1 cellular context compared by ENCODE assay signal in genomic region chr21:43805275-43805800, GRCh38.
A peak's percentile ranks its signal among the peaks of the same experiment; 100 is the strongest.
TF ChIP-seq lines count a peak whose summit lies in the region.

No MANE protein-coding gene starts in this region.

TF ChIP-seq in GM12878, 131 proteins besides CTCF, POLR2A, EP300 and RAD21 (continued from another document and continues in another):
- TF ChIP-seq, protein P1, sequence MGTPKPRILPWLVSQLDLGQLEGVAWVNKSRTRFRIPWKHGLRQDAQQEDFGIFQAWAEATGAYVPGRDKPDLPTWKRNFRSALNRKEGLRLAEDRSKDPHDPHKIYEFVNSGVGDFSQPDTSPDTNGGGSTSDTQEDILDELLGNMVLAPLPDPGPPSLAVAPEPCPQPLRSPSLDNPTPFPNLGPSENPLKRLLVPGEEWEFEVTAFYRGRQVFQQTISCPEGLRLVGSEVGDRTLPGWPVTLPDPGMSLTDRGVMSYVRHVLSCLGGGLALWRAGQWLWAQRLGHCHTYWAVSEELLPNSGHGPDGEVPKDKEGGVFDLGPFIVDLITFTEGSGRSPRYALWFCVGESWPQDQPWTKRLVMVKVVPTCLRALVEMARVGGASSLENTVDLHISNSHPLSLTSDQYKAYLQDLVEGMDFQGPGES (IDR thresholded peaks at IDR 0.05): no peak
- peak; percentile 37; the same call in 1 of the 2 replicates for TF ChIP-seq TAF1 (IDR thresholded peaks at IDR 0.05; ENCODE audit: borderline replicate concordance, low read depth, low read length)
- TF ChIP-seq RUNX3 (IDR thresholded peaks at IDR 0.05; ENCODE audit: low read length): no peak
- peak; percentile 88 for TF ChIP-seq ATF7 (IDR thresholded peaks at IDR 0.05; ENCODE audit: low read depth)
- TF ChIP-seq GATAD2B (conservative IDR thresholded peaks at IDR 0.05; ENCODE audit: low read depth): peak; percentile 84; the same call in 1 of the 2 replicates
- TF ChIP-seq SIN3A (IDR thresholded peaks at IDR 0.05; ENCODE audit: low read depth, low read length): 0 out of 2 replicates have a peak, but pooled peaks have one; percentile 64
- peak; percentile 48; the same call in 1 of the 2 replicates for TF ChIP-seq NR2F1 (conservative IDR thresholded peaks at IDR 0.05)
- no peak for TF ChIP-seq POLR2AphosphoS2 (IDR thresholded peaks at IDR 0.05; ENCODE audit: low read depth, low read length)
- no peak for TF ChIP-seq ATF2 (IDR thresholded peaks at IDR 0.05; ENCODE audit: low read length)
- TF ChIP-seq STAT3 (IDR thresholded peaks at IDR 0.05; ENCODE audit: low read depth, low read length): peak; percentile 83; the same call in 1 of the 2 replicates
- peak; percentile 94 for TF ChIP-seq PAX8 (IDR thresholded peaks at IDR 0.05)
- TF ChIP-seq POLR2AphosphoS5 (IDR thresholded peaks at IDR 0.05; ENCODE audit: low read length): no peak
- no peak for TF ChIP-seq SUZ12 (IDR thresholded peaks at IDR 0.05; ENCODE audit: unreplicated experiment)
- TF ChIP-seq, protein P2, sequence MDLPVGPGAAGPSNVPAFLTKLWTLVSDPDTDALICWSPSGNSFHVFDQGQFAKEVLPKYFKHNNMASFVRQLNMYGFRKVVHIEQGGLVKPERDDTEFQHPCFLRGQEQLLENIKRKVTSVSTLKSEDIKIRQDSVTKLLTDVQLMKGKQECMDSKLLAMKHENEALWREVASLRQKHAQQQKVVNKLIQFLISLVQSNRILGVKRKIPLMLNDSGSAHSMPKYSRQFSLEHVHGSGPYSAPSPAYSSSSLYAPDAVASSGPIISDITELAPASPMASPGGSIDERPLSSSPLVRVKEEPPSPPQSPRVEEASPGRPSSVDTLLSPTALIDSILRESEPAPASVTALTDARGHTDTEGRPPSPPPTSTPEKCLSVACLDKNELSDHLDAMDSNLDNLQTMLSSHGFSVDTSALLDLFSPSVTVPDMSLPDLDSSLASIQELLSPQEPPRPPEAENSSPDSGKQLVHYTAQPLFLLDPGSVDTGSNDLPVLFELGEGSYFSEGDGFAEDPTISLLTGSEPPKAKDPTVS (IDR thresholded peaks at IDR 0.05; ENCODE audit: low read depth, low read length): peak; percentile 97
- TF ChIP-seq CHD2 (IDR thresholded peaks at IDR 0.05; ENCODE audit: borderline replicate concordance, low read depth, low read length): peak; percentile 36; the same call in 1 of the 2 replicates
- peak; percentile 90; the same call in 1 of the 2 replicates for TF ChIP-seq NBN (IDR thresholded peaks at IDR 0.05)
- no peak for TF ChIP-seq NFIC (IDR thresholded peaks at IDR 0.05; ENCODE audit: low read depth, low read length)
- TF ChIP-seq ZZZ3 (IDR thresholded peaks at IDR 0.05; ENCODE audit: control insufficient read depth, insufficient read length, low read depth): no peak
- no peak for TF ChIP-seq KAT2A (conservative IDR thresholded peaks at IDR 0.05; ENCODE audit: control insufficient read depth, low read depth, low read length)
- peak; percentile 37; the same call in 1 of the 2 replicates for TF ChIP-seq JUNB (IDR thresholded peaks at IDR 0.05)
- no peak for TF ChIP-seq FOXM1 (IDR thresholded peaks at IDR 0.05; ENCODE audit: low read depth, low read length)
- TF ChIP-seq, protein P3, sequence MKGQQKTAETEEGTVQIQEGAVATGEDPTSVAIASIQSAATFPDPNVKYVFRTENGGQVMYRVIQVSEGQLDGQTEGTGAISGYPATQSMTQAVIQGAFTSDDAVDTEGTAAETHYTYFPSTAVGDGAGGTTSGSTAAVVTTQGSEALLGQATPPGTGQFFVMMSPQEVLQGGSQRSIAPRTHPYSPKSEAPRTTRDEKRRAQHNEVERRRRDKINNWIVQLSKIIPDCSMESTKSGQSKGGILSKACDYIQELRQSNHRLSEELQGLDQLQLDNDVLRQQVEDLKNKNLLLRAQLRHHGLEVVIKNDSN (IDR thresholded peaks at IDR 0.05; ENCODE audit: borderline replicate concordance, extremely low read length, insufficient read depth, low read depth, low read length): no peak
- TF ChIP-seq, protein P4, sequence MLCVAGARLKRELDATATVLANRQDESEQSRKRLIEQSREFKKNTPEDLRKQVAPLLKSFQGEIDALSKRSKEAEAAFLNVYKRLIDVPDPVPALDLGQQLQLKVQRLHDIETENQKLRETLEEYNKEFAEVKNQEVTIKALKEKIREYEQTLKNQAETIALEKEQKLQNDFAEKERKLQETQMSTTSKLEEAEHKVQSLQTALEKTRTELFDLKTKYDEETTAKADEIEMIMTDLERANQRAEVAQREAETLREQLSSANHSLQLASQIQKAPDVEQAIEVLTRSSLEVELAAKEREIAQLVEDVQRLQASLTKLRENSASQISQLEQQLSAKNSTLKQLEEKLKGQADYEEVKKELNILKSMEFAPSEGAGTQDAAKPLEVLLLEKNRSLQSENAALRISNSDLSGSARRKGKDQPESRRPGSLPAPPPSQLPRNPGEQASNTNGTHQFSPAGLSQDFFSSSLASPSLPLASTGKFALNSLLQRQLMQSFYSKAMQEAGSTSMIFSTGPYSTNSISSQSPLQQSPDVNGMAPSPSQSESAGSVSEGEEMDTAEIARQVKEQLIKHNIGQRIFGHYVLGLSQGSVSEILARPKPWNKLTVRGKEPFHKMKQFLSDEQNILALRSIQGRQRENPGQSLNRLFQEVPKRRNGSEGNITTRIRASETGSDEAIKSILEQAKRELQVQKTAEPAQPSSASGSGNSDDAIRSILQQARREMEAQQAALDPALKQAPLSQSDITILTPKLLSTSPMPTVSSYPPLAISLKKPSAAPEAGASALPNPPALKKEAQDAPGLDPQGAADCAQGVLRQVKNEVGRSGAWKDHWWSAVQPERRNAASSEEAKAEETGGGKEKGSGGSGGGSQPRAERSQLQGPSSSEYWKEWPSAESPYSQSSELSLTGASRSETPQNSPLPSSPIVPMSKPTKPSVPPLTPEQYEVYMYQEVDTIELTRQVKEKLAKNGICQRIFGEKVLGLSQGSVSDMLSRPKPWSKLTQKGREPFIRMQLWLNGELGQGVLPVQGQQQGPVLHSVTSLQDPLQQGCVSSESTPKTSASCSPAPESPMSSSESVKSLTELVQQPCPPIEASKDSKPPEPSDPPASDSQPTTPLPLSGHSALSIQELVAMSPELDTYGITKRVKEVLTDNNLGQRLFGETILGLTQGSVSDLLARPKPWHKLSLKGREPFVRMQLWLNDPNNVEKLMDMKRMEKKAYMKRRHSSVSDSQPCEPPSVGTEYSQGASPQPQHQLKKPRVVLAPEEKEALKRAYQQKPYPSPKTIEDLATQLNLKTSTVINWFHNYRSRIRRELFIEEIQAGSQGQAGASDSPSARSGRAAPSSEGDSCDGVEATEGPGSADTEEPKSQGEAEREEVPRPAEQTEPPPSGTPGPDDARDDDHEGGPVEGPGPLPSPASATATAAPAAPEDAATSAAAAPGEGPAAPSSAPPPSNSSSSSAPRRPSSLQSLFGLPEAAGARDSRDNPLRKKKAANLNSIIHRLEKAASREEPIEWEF (IDR thresholded peaks at IDR 0.05; ENCODE audit: insufficient replicate concordance, low read depth, low read length): no peak
- TF ChIP-seq ZNF384 (IDR thresholded peaks at IDR 0.05; ENCODE audit: borderline replicate concordance, low read depth, low read length): peak; percentile 96
- no peak for TF ChIP-seq STAT1 (conservative IDR thresholded peaks at IDR 0.05)
- TF ChIP-seq E2F4 (IDR thresholded peaks at IDR 0.05; ENCODE audit: low read depth, low read length): no peak
- TF ChIP-seq IKZF2 (IDR thresholded peaks at IDR 0.05): peak; percentile 89 to 92
- no peak for TF ChIP-seq SMARCA5 (IDR thresholded peaks at IDR 0.05)
- peak; percentile 19 for TF ChIP-seq SMAD1 (IDR thresholded peaks at IDR 0.05; ENCODE audit: low read depth, partially characterized antibody)
- TF ChIP-seq, protein P5, sequence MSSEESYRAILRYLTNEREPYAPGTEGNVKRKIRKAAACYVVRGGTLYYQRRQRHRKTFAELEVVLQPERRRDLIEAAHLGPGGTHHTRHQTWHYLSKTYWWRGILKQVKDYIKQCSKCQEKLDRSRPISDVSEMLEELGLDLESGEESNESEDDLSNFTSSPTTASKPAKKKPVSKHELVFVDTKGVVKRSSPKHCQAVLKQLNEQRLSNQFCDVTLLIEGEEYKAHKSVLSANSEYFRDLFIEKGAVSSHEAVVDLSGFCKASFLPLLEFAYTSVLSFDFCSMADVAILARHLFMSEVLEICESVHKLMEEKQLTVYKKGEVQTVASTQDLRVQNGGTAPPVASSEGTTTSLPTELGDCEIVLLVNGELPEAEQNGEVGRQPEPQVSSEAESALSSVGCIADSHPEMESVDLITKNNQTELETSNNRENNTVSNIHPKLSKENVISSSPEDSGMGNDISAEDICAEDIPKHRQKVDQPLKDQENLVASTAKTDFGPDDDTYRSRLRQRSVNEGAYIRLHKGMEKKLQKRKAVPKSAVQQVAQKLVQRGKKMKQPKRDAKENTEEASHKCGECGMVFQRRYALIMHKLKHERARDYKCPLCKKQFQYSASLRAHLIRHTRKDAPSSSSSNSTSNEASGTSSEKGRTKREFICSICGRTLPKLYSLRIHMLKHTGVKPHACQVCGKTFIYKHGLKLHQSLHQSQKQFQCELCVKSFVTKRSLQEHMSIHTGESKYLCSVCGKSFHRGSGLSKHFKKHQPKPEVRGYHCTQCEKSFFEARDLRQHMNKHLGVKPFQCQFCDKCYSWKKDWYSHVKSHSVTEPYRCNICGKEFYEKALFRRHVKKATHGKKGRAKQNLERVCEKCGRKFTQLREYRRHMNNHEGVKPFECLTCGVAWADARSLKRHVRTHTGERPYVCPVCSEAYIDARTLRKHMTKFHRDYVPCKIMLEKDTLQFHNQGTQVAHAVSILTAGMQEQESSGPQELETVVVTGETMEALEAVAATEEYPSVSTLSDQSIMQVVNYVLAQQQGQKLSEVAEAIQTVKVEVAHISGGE (CRISPR knock-in tag; IDR thresholded peaks at IDR 0.05): no peak
- no peak for TF ChIP-seq MYC (IDR thresholded peaks at IDR 0.05; ENCODE audit: insufficient read depth, insufficient read length, insufficient replicate concordance, low read length, severe bottlenecking)
- peak; percentile 61; the same call in 1 of the 2 replicates for TF ChIP-seq ZBED1 (IDR thresholded peaks at IDR 0.05; ENCODE audit: borderline replicate concordance)
- TF ChIP-seq NR2C2 (IDR thresholded peaks at IDR 0.05; ENCODE audit: borderline replicate concordance, control insufficient read depth, insufficient read length, low read depth): no peak
- no peak for TF ChIP-seq RBBP5 (conservative IDR thresholded peaks at IDR 0.05)
- TF ChIP-seq MYB (IDR thresholded peaks at IDR 0.05; ENCODE audit: borderline replicate concordance, low read depth, low read length): peak; percentile 82; the same call in 1 of the 2 replicates
- TF ChIP-seq KLF5 (IDR thresholded peaks at IDR 0.05; ENCODE audit: partially characterized antibody): peak; percentile 58
- peak; percentile 7 for TF ChIP-seq SIX5 (IDR thresholded peaks at IDR 0.05; ENCODE audit: low read depth, low read length, severe bottlenecking)
- TF ChIP-seq HDAC6 (IDR thresholded peaks at IDR 0.05; ENCODE audit: unreplicated experiment): no peak
- TF ChIP-seq, protein P6, sequence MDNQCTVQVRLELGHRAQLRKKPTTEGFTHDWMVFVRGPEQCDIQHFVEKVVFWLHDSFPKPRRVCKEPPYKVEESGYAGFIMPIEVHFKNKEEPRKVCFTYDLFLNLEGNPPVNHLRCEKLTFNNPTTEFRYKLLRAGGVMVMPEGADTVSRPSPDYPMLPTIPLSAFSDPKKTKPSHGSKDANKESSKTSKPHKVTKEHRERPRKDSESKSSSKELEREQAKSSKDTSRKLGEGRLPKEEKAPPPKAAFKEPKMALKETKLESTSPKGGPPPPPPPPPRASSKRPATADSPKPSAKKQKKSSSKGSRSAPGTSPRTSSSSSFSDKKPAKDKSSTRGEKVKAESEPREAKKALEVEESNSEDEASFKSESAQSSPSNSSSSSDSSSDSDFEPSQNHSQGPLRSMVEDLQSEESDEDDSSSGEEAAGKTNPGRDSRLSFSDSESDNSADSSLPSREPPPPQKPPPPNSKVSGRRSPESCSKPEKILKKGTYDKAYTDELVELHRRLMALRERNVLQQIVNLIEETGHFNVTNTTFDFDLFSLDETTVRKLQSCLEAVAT (IDR thresholded peaks at IDR 0.05): peak; percentile 57; the same call in 1 of the 2 replicates
- no peak for TF ChIP-seq CREB1 (IDR thresholded peaks at IDR 0.05; ENCODE audit: low read depth)
- peak; percentile 25 for TF ChIP-seq RELA (IDR thresholded peaks at IDR 0.05; ENCODE audit: borderline replicate concordance, partially characterized antibody)
- no peak for TF ChIP-seq ZNF622 (IDR thresholded peaks at IDR 0.05)
- no peak for TF ChIP-seq CHD1 (IDR thresholded peaks at IDR 0.05; ENCODE audit: low read depth, low read length)
- TF ChIP-seq ZNF217 (IDR thresholded peaks at IDR 0.05): no peak
- TF ChIP-seq TCF7 (IDR thresholded peaks at IDR 0.05; ENCODE audit: borderline replicate concordance): no peak
- no peak for TF ChIP-seq ZNF274 (IDR thresholded peaks at IDR 0.05; ENCODE audit: insufficient read depth, insufficient read length)
- peak; percentile 86; the same call in 1 of the 2 replicates for TF ChIP-seq YBX1 (IDR thresholded peaks at IDR 0.05)
